Comparison of ENCODE assay signal across 8 cellular contexts in the genomic region with DNA sequence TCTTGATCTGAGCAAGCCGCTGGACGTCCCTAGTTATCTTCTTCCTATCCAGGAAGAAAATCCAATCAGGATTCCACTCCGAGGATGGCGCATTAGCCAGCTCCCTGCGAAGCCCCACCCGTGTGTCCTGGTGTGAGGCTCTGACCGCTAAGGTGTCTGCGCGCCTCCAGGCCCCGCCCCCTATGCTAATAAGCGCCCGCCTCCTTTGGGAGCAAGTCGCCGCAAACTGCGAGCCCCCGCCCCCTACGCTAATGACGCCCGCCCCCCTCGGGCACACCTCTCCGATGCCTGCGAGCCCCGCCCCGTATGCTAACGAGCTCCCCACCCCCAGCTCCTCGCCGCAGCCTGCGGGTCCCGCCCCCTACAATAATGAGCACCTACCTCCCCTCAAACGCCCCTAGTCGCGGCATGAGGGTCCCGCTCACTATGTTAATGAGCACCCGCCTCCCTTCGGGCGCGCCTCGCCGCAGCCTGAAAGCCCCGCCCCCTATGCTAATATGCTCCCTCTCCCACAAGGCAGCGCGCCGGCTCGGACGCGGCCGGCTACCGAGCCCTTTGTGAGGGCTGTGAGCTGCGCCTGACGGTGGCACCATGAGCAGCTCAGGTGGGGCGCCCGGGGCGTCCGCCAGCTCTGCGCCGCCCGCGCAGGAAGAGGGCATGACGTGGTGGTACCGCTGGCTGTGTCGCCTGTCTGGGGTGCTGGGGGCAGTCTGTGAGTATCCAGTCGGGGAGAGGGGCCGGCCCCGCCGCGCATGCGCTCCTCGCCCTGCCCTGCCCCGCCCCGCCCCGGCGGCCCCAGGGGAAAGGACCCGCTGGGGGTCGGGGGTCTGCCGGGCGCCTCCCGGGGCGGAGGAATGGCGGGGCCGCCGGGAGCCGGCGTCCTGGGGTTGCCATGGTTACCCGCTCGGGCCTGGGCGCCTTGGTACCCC. TPM values are rescaled to one million over a fixed set of nuclear protein-coding genes. Genes with fewer than 3 reads are reported as not detected.
DNase-seq lines count a peak whose midpoint lies in the region; ATAC-seq, FAIRE-seq and TF ChIP-seq lines count a peak whose summit lies in the region.

Gene CACFD1, plus strand, starts transcription at position 503 of the 929 bp plus-strand sequence. Its CDS starts 89 bp downstream, at position 592.

- no peaks in the 10 kb centered on the region for H3K36me3 ChIP-seq in HUES6 (ENCODE audit: control insufficient read depth, insufficient read depth, low read length)
- peaks cover 15% of the 10 kb centered on the region for H3K36me3 ChIP-seq in NT2/D1 (ENCODE audit: insufficient read depth, insufficient read length, low read length)
- H3K36me3 ChIP-seq in endothelial cell of umbilical vein (ENCODE audit: control insufficient read depth in 2 of 2, extremely low read depth in 1 of 2, insufficient read depth in 2 of 2, low read length in 2 of 2), result no peaks in the 10 kb centered on the region

- dilution Hi-C loops in endothelial cell of umbilical vein (cut with MboI; ENCODE audit: extremely low pct_ligation_motif_present, low sequenced_read_pairs), result no loop called here

- peak within 1 kb of the TSS; percentile 97 for H2AFZ ChIP-seq in endothelial cell of umbilical vein (ENCODE audit: low read depth, low read length)

- H3K4me2 ChIP-seq in endothelial cell of umbilical vein (ENCODE audit: insufficient read depth, low read length), result peak within 1 kb of the TSS; percentile 74

- peak; percentile 94 for FAIRE-seq in endothelial cell of umbilical vein (lab: Jason Lieb, UNC)

- H3K4me3 ChIP-seq in HUES6 (ENCODE audit: low read depth, low read length), result peak within 1 kb of the TSS; percentile 83
- H3K4me3 ChIP-seq in NT2/D1 (ENCODE audit: insufficient read length, low read depth), result peak within 1 kb of the TSS; percentile 73
- peak within 1 kb of the TSS; percentile 50 to 82 (median 63) for H3K4me3 ChIP-seq in endothelial cell of umbilical vein (replicated peaks in 1 of 3; ENCODE audit: insufficient read depth in 1 of 3, low read depth in 1 of 3, low read length in 3 of 3)

- no peaks in the 10 kb centered on the region for H4K20me1 ChIP-seq in endothelial cell of umbilical vein (replicated peaks; ENCODE audit: control insufficient read depth, extremely low read depth, insufficient read depth, low read length)

- BruUV-seq in endothelial cell of umbilical vein (replicated peaks; lab: Mats Ljungman, UMichigan), result no TSS peak

- CTCF ChIA-PET in endothelial cell of umbilical vein (lab: Charles Lee), result interaction anchor here (0.5 to 1.5 kb wide), 4 partner anchors 10 to 283 kb away, joined by 3 to 4 read pairs (median 3); no protein-coding TSS in a partner anchor

- H3K9me3 ChIP-seq in HUES6 (ENCODE audit: control insufficient read depth, insufficient read depth, low read depth, low read length), result no peaks in the 10 kb centered on the region
- H3K9me3 ChIP-seq in NT2/D1 (ENCODE audit: insufficient read depth, low read length), result no peaks in the 10 kb centered on the region
- no peaks in the 10 kb centered on the region for H3K9me3 ChIP-seq in endothelial cell of umbilical vein (replicated peaks; ENCODE audit: control insufficient read depth, insufficient read depth, low read length)

- DNase-seq in COR-L47 (lab: John Stamatoyannopoulos, UW), result peak; percentile 99
- peak; percentile 98 for DNase-seq in NT2/D1 (ENCODE audit: low read depth, low spot score)
- peak; percentile 92 for DNase-seq in activated CD8-positive, alpha-beta memory T cell treated with anti-CD3 and anti-CD28 coated beads, Interleukin-2, amount 50 U/mL, for 48 hours
- DNase-seq in endothelial cell of umbilical vein (ENCODE audit: low read depth, low spot score), result peak; percentile 95
- peak; percentile 96 for DNase-seq in midbrain (lab: John Stamatoyannopoulos, UW)
- DNase-seq in stimulated activated CD8-positive, alpha-beta memory T cell treated with anti-CD3 and anti-CD28 coated beads, Interleukin-15, amount 100 ng/mL, for 4 hours (ENCODE audit: low read depth in 2 of 2), result peak; percentile 79 to 86

- peak; percentile 74 for ATAC-seq in GM21390 (IDR thresholded peaks at IDR 0.05; ENCODE audit: unreplicated experiment)

- no peaks in the 10 kb centered on the region for H3K27me3 ChIP-seq in HUES6 (ENCODE audit: control insufficient read depth, insufficient read depth, low read length)
- H3K27me3 ChIP-seq in NT2/D1 (ENCODE audit: insufficient read depth, insufficient read length), result no peaks in the 10 kb centered on the region
- no peaks in the 10 kb centered on the region for H3K27me3 ChIP-seq in endothelial cell of umbilical vein (ENCODE audit: control insufficient read depth in 2 of 2, insufficient read depth in 2 of 2, low read length in 2 of 2)

- H3K9me1 ChIP-seq in endothelial cell of umbilical vein (replicated peaks; ENCODE audit: control insufficient read depth, extremely low read depth, insufficient read depth, low read length), result no peaks in the 10 kb centered on the region

- intact Hi-C loops in endothelial cell of umbilical vein (cut with micrococcal nuclease), result loop anchor here (1.0 kb wide), 2 partner anchors 20 to 52 kb away; partner anchors contain the start of gene SLC2A6

- H3K9ac ChIP-seq in HUES6 (ENCODE audit: low read length) (peak within 1 kb of the TSS; percentile 95), NT2/D1 (ENCODE audit: insufficient read length, low read depth) (peak within 1 kb of the TSS; percentile 96), endothelial cell of umbilical vein (replicated peaks; ENCODE audit: extremely low read depth, insufficient read depth, low read length) (peak within 1 kb of the TSS; percentile 86)

- peaks cover 24% of the 10 kb centered on the region for H3K4me1 ChIP-seq in HUES6 (ENCODE audit: control insufficient read depth, insufficient read depth, low read length)
- peaks cover 24% of the 10 kb centered on the region for H3K4me1 ChIP-seq in NT2/D1 (ENCODE audit: insufficient read depth, insufficient read length)
- peaks cover 9% of the 10 kb centered on the region for H3K4me1 ChIP-seq in endothelial cell of umbilical vein (ENCODE audit: control insufficient read depth, extremely low read depth, insufficient read depth, low read length)

- POLR2A ChIA-PET in endothelial cell of umbilical vein (lab: Charles Lee), result interaction anchor here (0.6 to 1.5 kb wide), 5 partner anchors 12 to 325 kb away, joined by 3 to 8 read pairs (median 5); partner anchors contain the start of genes MED22, RPL7A and SLC2A6

- TF ChIP-seq CTCF in endothelial cell of umbilical vein (IDR thresholded peaks at IDR 0.05; ENCODE audit: extremely low read depth in 1 of 2, insufficient read depth in 1 of 2, low read depth in 1 of 2, low read length in 2 of 2), result peak in 1 of 2 donors; percentile 5

- H3K79me2 ChIP-seq in endothelial cell of umbilical vein (ENCODE audit: control insufficient read depth, insufficient read depth, low read length), result no peaks in the 10 kb centered on the region

- H3K27ac ChIP-seq in HUES6 (ENCODE audit: low read depth, low read length) (peak within 1 kb of the TSS; percentile 94), endothelial cell of umbilical vein (ENCODE audit: insufficient read depth, low read depth, low read length) (peak within 1 kb of the TSS; percentile 68)

- peak; percentile 67 for TF ChIP-seq POLR2A in endothelial cell of umbilical vein (IDR thresholded peaks at IDR 0.05; ENCODE audit: low read depth, low read length)

TF ChIP-seq in endothelial cell of umbilical vein, 7 proteins besides CTCF, POLR2A, EP300 and RAD21:
- TF ChIP-seq, protein P1, sequence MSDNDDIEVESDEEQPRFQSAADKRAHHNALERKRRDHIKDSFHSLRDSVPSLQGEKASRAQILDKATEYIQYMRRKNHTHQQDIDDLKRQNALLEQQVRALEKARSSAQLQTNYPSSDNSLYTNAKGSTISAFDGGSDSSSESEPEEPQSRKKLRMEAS (IDR thresholded peaks at IDR 0.05; ENCODE audit: insufficient read depth, insufficient read length), result no peak
- no peak for TF ChIP-seq EZH2 (IDR thresholded peaks at IDR 0.05; ENCODE audit: borderline replicate concordance, low read depth, low read length, severe bottlenecking)
- TF ChIP-seq GATA2 (IDR thresholded peaks at IDR 0.05; ENCODE audit: insufficient read depth, insufficient read length, low read depth, low read length), result no peak
- TF ChIP-seq MYC (IDR thresholded peaks at IDR 0.05; ENCODE audit: low read depth, low read length), result no peak
- TF ChIP-seq POLR2AphosphoS5 (IDR thresholded peaks at IDR 0.05; ENCODE audit: insufficient read depth, low read depth, low read length), result peak; percentile 69
- TF ChIP-seq FOS (IDR thresholded peaks at IDR 0.05; ENCODE audit: borderline replicate concordance, insufficient read depth, low read length), result no peak
- no peak for TF ChIP-seq JUN (IDR thresholded peaks at IDR 0.05; ENCODE audit: borderline replicate concordance, insufficient read depth, insufficient read length, low read depth)

RNA-seq across cellular contexts. Expression of gene CACFD1, which starts in this region (rescaled TPM):
- 9.7 and 9.8 TPM in 2 replicates for total RNA-seq in endothelial cell of umbilical vein
- polyA plus RNA-seq in endothelial cell of umbilical vein, result 11.5 and 14.0 TPM in 2 replicates
- polyA plus RNA-seq in endothelial cell of umbilical vein (2011; cell fraction: cytosol; rRNA removed), result 8.3 and 10.5 TPM in 2 replicates
- 12.6 and 12.9 TPM in 2 replicates for polyA plus RNA-seq in endothelial cell of umbilical vein (2011; cell fraction: nucleus; rRNA removed)
- polyA plus RNA-seq in endothelial cell of umbilical vein (2012), result 4.2 and 7.4 TPM in 2 replicates
- 15.5 and 23.6 TPM in 2 replicates for polyA minus RNA-seq in endothelial cell of umbilical vein
- 4.8 TPM for polyA minus RNA-seq in endothelial cell of umbilical vein (2011; cell fraction: cytosol; rRNA and poly(A)+ RNA removed)
- 12.0 and 13.8 TPM in 2 replicates for polyA minus RNA-seq in endothelial cell of umbilical vein (2011; cell fraction: nucleus; rRNA and poly(A)+ RNA removed)

Comparison
In these comparisons a context has a peak if more than half of its experiments do, and no peak if none do; other contexts are left out.
1. Peak in every context shown above with its lines: DNase-seq, ATAC-seq, H3K4me3 ChIP-seq and H3K27ac ChIP-seq.